Comparison of ENCODE assay signal across 1 cellular context in the genomic region with DNA sequence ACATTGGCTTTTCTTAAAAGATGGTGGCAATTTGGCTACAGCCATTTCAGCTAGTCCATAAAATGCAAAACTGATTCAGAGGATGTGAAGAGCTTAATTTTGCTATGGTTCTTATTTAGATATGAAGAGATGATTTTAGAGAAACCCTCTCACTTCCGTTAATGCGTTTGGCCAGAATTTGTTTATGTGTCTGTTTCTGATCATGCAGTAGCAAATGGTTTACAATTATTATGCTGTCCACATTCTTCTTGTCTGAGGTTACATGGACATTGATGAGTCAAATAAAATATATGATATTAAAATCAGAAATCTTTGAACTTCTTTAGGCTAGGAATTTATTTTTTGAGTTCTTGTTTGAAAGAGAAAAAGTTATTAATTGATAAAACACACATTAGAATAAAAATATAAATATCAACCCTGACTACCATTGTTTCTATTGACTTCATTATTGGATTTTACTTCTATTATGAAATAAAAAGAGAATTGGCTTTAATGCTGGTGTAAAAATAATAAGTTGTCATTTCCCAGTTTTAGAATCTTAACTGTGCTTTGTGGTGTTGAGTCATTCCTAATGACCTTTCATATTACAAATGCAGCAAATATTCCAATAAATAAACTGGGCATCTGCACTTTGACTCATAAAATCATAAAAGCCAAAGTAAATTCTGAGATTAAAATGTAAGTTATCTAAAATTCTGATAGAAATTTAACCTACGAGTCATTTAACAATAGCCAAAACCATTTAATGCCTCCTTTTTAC.
TF ChIP-seq lines count a peak whose summit lies in the region.

No MANE protein-coding gene starts in this region.

TF ChIP-seq in WTC11, 78 proteins besides CTCF, POLR2A, EP300 and RAD21 (continued from another document):
- TF ChIP-seq, protein P1, sequence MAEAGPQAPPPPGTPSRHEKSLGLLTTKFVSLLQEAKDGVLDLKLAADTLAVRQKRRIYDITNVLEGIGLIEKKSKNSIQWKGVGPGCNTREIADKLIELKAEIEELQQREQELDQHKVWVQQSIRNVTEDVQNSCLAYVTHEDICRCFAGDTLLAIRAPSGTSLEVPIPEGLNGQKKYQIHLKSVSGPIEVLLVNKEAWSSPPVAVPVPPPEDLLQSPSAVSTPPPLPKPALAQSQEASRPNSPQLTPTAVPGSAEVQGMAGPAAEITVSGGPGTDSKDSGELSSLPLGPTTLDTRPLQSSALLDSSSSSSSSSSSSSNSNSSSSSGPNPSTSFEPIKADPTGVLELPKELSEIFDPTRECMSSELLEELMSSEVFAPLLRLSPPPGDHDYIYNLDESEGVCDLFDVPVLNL (CRISPR knock-in tag; IDR thresholded peaks at IDR 0.05; ENCODE audit: borderline replicate concordance, low read depth): no peak
- TF ChIP-seq GTF2I (CRISPR knock-in tag; conservative IDR thresholded peaks at IDR 0.05): no peak
- TF ChIP-seq, protein P2, sequence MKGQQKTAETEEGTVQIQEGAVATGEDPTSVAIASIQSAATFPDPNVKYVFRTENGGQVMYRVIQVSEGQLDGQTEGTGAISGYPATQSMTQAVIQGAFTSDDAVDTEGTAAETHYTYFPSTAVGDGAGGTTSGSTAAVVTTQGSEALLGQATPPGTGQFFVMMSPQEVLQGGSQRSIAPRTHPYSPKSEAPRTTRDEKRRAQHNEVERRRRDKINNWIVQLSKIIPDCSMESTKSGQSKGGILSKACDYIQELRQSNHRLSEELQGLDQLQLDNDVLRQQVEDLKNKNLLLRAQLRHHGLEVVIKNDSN (CRISPR knock-in tag; IDR thresholded peaks at IDR 0.05): no peak
- no peak for TF ChIP-seq ZNF423 (CRISPR knock-in tag; IDR thresholded peaks at IDR 0.05)
- TF ChIP-seq, protein P3, sequence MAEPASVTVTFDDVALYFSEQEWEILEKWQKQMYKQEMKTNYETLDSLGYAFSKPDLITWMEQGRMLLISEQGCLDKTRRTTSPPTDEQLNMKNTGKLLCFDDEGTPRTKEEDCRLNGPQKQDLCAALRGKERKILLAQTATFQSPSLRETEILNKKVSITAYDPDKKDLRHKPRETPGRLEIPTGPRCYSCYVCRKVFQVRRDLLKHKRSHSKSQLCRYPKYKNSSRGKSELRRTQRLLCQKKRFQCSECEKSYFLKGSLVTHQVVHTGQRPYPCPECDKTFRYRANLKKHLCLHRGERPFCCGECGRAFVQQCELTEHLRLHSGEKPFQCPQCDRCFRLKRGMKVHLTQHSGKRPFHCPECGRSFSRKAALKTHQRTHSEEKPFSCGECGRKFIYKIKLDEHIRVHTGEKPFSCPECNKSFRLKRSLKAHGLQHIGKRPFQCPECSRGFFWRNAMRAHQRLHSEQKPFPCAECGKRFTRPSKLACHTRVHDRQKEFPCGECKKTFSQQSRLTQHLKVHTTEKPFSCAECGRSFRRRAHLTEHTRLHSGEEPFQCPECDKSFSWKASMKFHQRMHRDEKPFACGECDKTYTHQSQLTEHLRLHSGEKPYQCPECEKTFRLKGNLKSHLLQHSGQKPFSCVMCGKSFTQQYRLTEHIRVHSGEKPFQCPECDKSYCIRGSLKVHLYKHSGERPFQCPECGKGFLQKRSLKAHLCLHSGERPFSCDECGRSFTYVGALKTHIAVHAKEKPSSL (CRISPR knock-in tag; conservative IDR thresholded peaks at IDR 0.05): no peak
